Comparison of ENCODE assay signal across 12 cellular contexts in the genomic region with DNA sequence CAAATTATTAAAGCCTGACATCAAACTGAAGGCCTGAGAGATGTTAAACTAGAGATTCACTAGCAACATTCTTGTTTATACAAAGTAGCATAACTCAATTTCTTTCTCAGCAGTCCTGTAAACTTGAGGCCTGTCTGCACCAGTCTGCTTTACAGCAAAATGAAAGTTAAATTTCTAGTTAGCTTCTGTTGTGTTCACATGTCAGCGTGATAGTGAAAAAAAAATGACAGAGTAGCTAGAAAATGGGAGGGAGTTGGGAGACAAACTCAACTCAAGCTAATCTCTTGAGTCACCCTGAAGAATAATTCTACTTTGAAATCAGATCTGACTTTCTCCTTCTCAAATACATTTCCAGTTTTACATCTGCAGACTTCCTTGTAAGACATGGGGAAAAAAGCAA. TPM values are rescaled to one million over a fixed set of nuclear protein-coding genes. Genes with fewer than 3 reads are reported as not detected.
DNase-seq lines count a peak whose midpoint lies in the region; ATAC-seq, FAIRE-seq and TF ChIP-seq lines count a peak whose summit lies in the region.
"Had no signal": no experiment of that assay in that cellular context is flagged by ENCODE, and none has a peak within 500 bp of the region (broad histone marks: within the 10 kb centered on the region; RNA-seq: fewer than 3 reads in every experiment).

No MANE protein-coding gene starts in this region.

- TF ChIP-seq POLR2A in esophagus squamous epithelium (IDR thresholded peaks at IDR 0.05): no peak

- no peak overlapping the region for H3K18ac ChIP-seq in mesendoderm (ENCODE audit: low read length)

- H2BK5ac ChIP-seq in mesendoderm (ENCODE audit: low read length): no peak overlapping the region

- H3K27me3 ChIP-seq in BJ (ENCODE audit: control insufficient read depth, insufficient read depth, low read length) (no peaks in the 10 kb centered on the region), esophagus squamous epithelium (no peaks in the 10 kb centered on the region), pancreas (no peaks in the 10 kb centered on the region), mesendoderm (ENCODE audit: insufficient read depth, low read length, poor library complexity) (no peaks in the 10 kb centered on the region), small intestine (ENCODE audit: control insufficient read depth in 2 of 2, insufficient read depth in 2 of 2, low read length in 2 of 2) (no peaks in the 10 kb centered on the region)

- H3K4me1 ChIP-seq in esophagus squamous epithelium (peaks cover 3 to 78% (median 38%) of the 10 kb centered on the region in 3 donors), pancreas (peaks cover 13 to 37% (median 19%) of the 10 kb centered on the region in 3 donors), mesendoderm (ENCODE audit: control insufficient read depth, low read depth, low read length) (peaks cover 9% of the 10 kb centered on the region), small intestine (ENCODE audit: control insufficient read depth in 2 of 2, insufficient read depth in 1 of 2, low read depth in 1 of 2, low read length in 1 of 2) (peaks cover 0 to 11% of the 10 kb centered on the region in 2 donors)

- no peak overlapping the region for H3K9ac ChIP-seq in mesendoderm (ENCODE audit: low read length)

- H3K79me2 ChIP-seq in mesendoderm (ENCODE audit: control insufficient read depth, insufficient read depth, low read length): peaks cover 51% of the 10 kb centered on the region

- TF ChIP-seq CTCF in BJ (IDR thresholded peaks at IDR 0.05; ENCODE audit: insufficient read depth, low read depth, low read length): no peak
- no peak for TF ChIP-seq CTCF in esophagus squamous epithelium (IDR thresholded peaks at IDR 0.05)
- no peak for TF ChIP-seq CTCF in pancreas (IDR thresholded peaks at IDR 0.05)

- H4K8ac ChIP-seq in mesendoderm (ENCODE audit: low read depth, low read length): no peak overlapping the region

- CTCF ChIA-PET in BJ (lab: Yijun Ruan, JAX): interaction anchor here (2.7 to 3.7 kb wide), 2 partner anchors 44 to 91 kb away, joined by 12 to 18 read pairs; no protein-coding TSS in a partner anchor

- H2AK5ac ChIP-seq in mesendoderm (ENCODE audit: low read length): no peak overlapping the region

- no peak overlapping the region for H3K4me2 ChIP-seq in mesendoderm (ENCODE audit: low read length)

- H3K79me1 ChIP-seq in mesendoderm (ENCODE audit: low read length): peaks cover 19% of the 10 kb centered on the region

- no peak overlapping the region for H3K56ac ChIP-seq in mesendoderm (ENCODE audit: low read length)

- H3K36me3 ChIP-seq in BJ (ENCODE audit: control insufficient read depth, insufficient read depth, low read length): peaks cover 2% of the 10 kb centered on the region; the same call in 1 of the 2 replicates
- peaks cover 0 to 4% (median 0%) of the 10 kb centered on the region in 3 donors for H3K36me3 ChIP-seq in esophagus squamous epithelium
- H3K36me3 ChIP-seq in pancreas: no peaks in the 10 kb centered on the region
- peaks cover 2% of the 10 kb centered on the region for H3K36me3 ChIP-seq in mesendoderm (ENCODE audit: control insufficient read depth, insufficient read depth, low read length)
- H3K36me3 ChIP-seq in small intestine (ENCODE audit: control insufficient read depth in 2 of 2, insufficient read depth in 2 of 2, low read length in 2 of 2): peaks cover 0 to 2% of the 10 kb centered on the region in 2 donors

- DNase-seq in BJ (ENCODE audit: low read depth): peak; percentile 26
- peak; percentile 68 for DNase-seq in OCI-M1 (lab: John Stamatoyannopoulos, UW)
- DNase-seq in esophagus squamous epithelium (lab: John Stamatoyannopoulos, UW): no peak
- no peak for DNase-seq in pancreas
- no peak for DNase-seq in mesendoderm
- no peak for DNase-seq in small intestine
- DNase-seq in NCI-H1092 (lab: John Stamatoyannopoulos, UW): no peak
- DNase-seq: activated CD4-positive, alpha-beta T cell treated with anti-CD3 and anti-CD28 coated beads, Interleukin-2, amount 10 ng/mL, durations not matched to agents 7 days and 5 days; cerebellar nuclear complex; H7; stimulated activated CD4-positive, alpha-beta T cell treated with anti-CD3 and anti-CD28 coated beads, Interleukin-12 subunit alpha, Interleukin-12 subunit beta, amount 100 ng/mL, for 4 hours had no signal

- H2BK15ac ChIP-seq in mesendoderm (replicated peaks; ENCODE audit: low read depth): no peak overlapping the region

- H3K27ac ChIP-seq in esophagus squamous epithelium (peak overlapping the region; percentile 14 to 76 (median 72)), pancreas (peak overlapping the region in 3 of 4 donors; percentile 6 to 64 (median 27)), mesendoderm (ENCODE audit: low read depth, low read length) (no peak overlapping the region), small intestine (ENCODE audit: low read depth in 1 of 2, low read length in 1 of 2) (peak overlapping the region in 1 of 2 donors; percentile 62)

- 6 to 16% methylated on average over 1 of the region's 1 CpG for WGBS in esophagus squamous epithelium, 2 donors
- 9 to 12% methylated on average over 1 of the region's 1 CpG for WGBS in pancreas, 2 donors
- no CpG with 5 or more reads among the region's 1 CpG for WGBS in mesendoderm (ENCODE audit: extremely low coverage, insufficient coverage, low lambda C conversion rate)
- WGBS in small intestine, 3 donors: 22 to 33% (median 27%) methylated on average over 1 of the region's 1 CpG

- no peak overlapping the region for H4K5ac ChIP-seq in mesendoderm (ENCODE audit: low read length)

- FAIRE-seq in pancreas (lab: Jason Lieb, UNC): no peak
- no peak for FAIRE-seq in small intestine (lab: Jason Lieb, UNC)

- POLR2A ChIA-PET in BJ (lab: Charles Lee): interaction anchor here (0.5 to 0.6 kb wide), 2 partner anchors 57 to 75 kb away, joined by 5 to 13 read pairs; no protein-coding TSS in a partner anchor

- H2BK120ac ChIP-seq in mesendoderm (ENCODE audit: low read depth, low read length): no peak overlapping the region

- no peak overlapping the region for H3K23ac ChIP-seq in mesendoderm (ENCODE audit: low read length)

- H3K4ac ChIP-seq in mesendoderm (ENCODE audit: low read depth, low read length): no peak overlapping the region

- intact Hi-C loops in esophagus squamous epithelium (cut with DNase I): no loop called here
- intact Hi-C loops in pancreas (cut with DNase I): no loop called here

- no peaks in the 10 kb centered on the region for H3K9me3 ChIP-seq in esophagus squamous epithelium
- H3K9me3 ChIP-seq in pancreas: no peaks in the 10 kb centered on the region
- H3K9me3 ChIP-seq in small intestine (ENCODE audit: control insufficient read depth, low read depth): no peaks in the 10 kb centered on the region

- no peak overlapping the region for H3K4me3 ChIP-seq in BJ (ENCODE audit: low read depth, low read length)
- peak overlapping the region in 1 of 4 donors; percentile 5 for H3K4me3 ChIP-seq in esophagus squamous epithelium
- H3K4me3 ChIP-seq in pancreas: no peak overlapping the region
- no peak overlapping the region for H3K4me3 ChIP-seq in mesendoderm (ENCODE audit: low read length)
- no peak overlapping the region for H3K4me3 ChIP-seq in small intestine (ENCODE audit: low read depth in 1 of 2, low read length in 2 of 2)

- ATAC-seq in pancreas (peak; percentile 35 to 82 (median 55)), GM18519 (IDR thresholded peaks at IDR 0.05; ENCODE audit: low FRiP score, unreplicated experiment) (no peak)

RNA-seq across cellular contexts. Expression of a gene that starts 6.5 kb away (rescaled TPM):
- 221 and 222 TPM in 2 replicates for polyA plus RNA-seq in BJ (2011; rRNA removed)
- polyA minus RNA-seq in BJ (2011; rRNA and poly(A)+ RNA removed): 211 and 275 TPM in 2 replicates
- total RNA-seq in esophagus squamous epithelium: 10 to 100 TPM; 33.3 to 69.6 (median 46.3) TPM
- 10 to 100 TPM; 16.3 to 33.7 (median 18.5) TPM for total RNA-seq in pancreas
- polyA plus RNA-seq in pancreas: 10 to 100 TPM; 12.9 to 13.7 TPM
- 69.0 TPM for polyA plus RNA-seq in mesendoderm (2013, experiment 1 of 2)
- polyA plus RNA-seq in mesendoderm (2013, experiment 2 of 2): 71.1 TPM
- 10 to 100 TPM; 12.3 to 34.7 (median 13.0) TPM for polyA plus RNA-seq in small intestine

Comparison
In these comparisons a context has a peak if more than half of its experiments do, and no peak if none do; other contexts are left out.
1. DNase-seq: peak in BJ (single experiment) and OCI-M1 (single experiment); none in esophagus squamous epithelium (single experiment), pancreas (0 of 6), mesendoderm (single experiment), small intestine (single experiment) and NCI-H1092 (single experiment).